In genomic region chr1:205523891-205524793, GRCh38 we compare ENCODE assay signal across 8 cellular contexts. TPM values are rescaled to one million over a fixed set of nuclear protein-coding genes. Genes with fewer than 3 reads are reported as not detected.
DNase-seq lines count a peak whose midpoint lies in the region; ATAC-seq, FAIRE-seq and TF ChIP-seq lines count a peak whose summit lies in the region.

No MANE protein-coding gene starts in this region.

- 0 out of 3 replicates have a peak, but pooled peaks cover 6% of the 10 kb centered on the region for H3K4me1 ChIP-seq in A549

- no peaks in the 10 kb centered on the region for H3K9me3 ChIP-seq in A549

- POLR2A ChIA-PET in A549 (lab: Yijun Ruan, JAX) = interaction anchor here (0.6 to 1.1 kb wide), 3 partner anchors 31 to 108 kb away, joined by 3 to 6 read pairs (median 3); partner anchors contain the start of gene ELK4

- TF ChIP-seq CTCF in A549 (IDR thresholded peaks at IDR 0.05) = peak; percentile 91
- TF ChIP-seq CTCF in VCaP (conservative IDR thresholded peaks at IDR 0.05) = peak; percentile 81

- in situ Hi-C loops in T47D (cut with HindIII; ENCODE audit: low pct_unique_long_range_greater_than_20kb, low sequenced_read_pairs) = no loop called here

- CTCF ChIA-PET in A549 (lab: Yijun Ruan, JAX) = interaction anchor here (0.6 to 14.5 kb wide), 88 partner anchors 7 to 976 kb away, joined by 3 to 560 read pairs (median 6); partner anchors contain the start of genes BLACAT1, CDK18, ELK4 and KLHDC8A

- no peak for TF ChIP-seq POLR2A in A549 (IDR thresholded peaks at IDR 0.05; ENCODE audit: low read length)

- H3K27ac ChIP-seq in A549 = no peak overlapping the region
- no peak overlapping the region for H3K27ac ChIP-seq in VCaP

- TF ChIP-seq RAD21 in A549 (conservative IDR thresholded peaks at IDR 0.05 in 1 of 2, IDR thresholded peaks at IDR 0.05 in 1 of 2) = peak; percentile 95

- no peak overlapping the region for H3K4me3 ChIP-seq in A549

- DNase-seq in A549 (ENCODE audit: low read depth in 1 of 2, low spot score in 1 of 2) = peak; percentile 71 to 87
- peak; percentile 44 for DNase-seq in GM18507 (ENCODE audit: extremely low spot score, insufficient read length, low read depth)
- peak; percentile 80 for DNase-seq in NCI-H2171 treated with DMSO at 0.1 percent for 48 hours (lab: John Stamatoyannopoulos, UW)
- DNase-seq in T47D (ENCODE audit: low read depth in 1 of 2, low spot score in 1 of 2) = peak; percentile 85 to 94
- peak; percentile 83 for DNase-seq in islet precursor cell
- peak; percentile 67 to 69 for DNase-seq in stimulated activated CD4-positive, alpha-beta T cell treated with anti-CD3 and anti-CD28 coated beads, Interleukin-1b, Interleukin-23, amount 100 ng/mL, for 4 hours (ENCODE audit: low read depth in 2 of 2)

- FAIRE-seq in A549 (lab: Jason Lieb, UNC) (peak; percentile 78), GM18507 (lab: Jason Lieb, UNC) (peak; percentile 89)

- peak; percentile 65 to 81 for ATAC-seq in A549
- ATAC-seq in HG03045 (IDR thresholded peaks at IDR 0.05; ENCODE audit: unreplicated experiment) = no peak

- 34% methylated on average over 15 of the region's 16 CpGs for WGBS in A549 (ENCODE audit: missing lambda C conversion rate)

- no peak overlapping the region for H3K4me2 ChIP-seq in A549

- TF ChIP-seq EP300 in A549 (IDR thresholded peaks at IDR 0.05) = no peak

TF ChIP-seq in A549, 52 proteins besides CTCF, POLR2A, EP300 and RAD21:
- no peak for TF ChIP-seq REST (IDR thresholded peaks at IDR 0.05)
- TF ChIP-seq SMC3 (IDR thresholded peaks at IDR 0.05) = peak; percentile 86

RNA-seq across cellular contexts. Expression of gene CDK18, which starts 19.7 kb away (rescaled TPM):
- polyA plus RNA-seq in A549 (2011; rRNA removed) (0.75 and 1.3 TPM in 2 replicates), A549 (2017; fragmentation: RNase III; extraction: RNeasy Plus Mini Kit Qiagen cat#74134 plus additional on column Dnase treatment) (1.4 to 2.3 TPM (median 2.0 TPM) in 3 replicates)
- 0.85 and 0.95 TPM in 2 replicates for polyA plus RNA-seq in A549 (2012; cell fraction: cytosol; rRNA removed)
- polyA plus RNA-seq in A549 (2012; cell fraction: nucleus; rRNA removed) = 2.6 and 2.7 TPM in 2 replicates
- polyA minus RNA-seq in A549 (2011; rRNA and poly(A)+ RNA removed) = 2.0 and 3.3 TPM in 2 replicates
